ENCODE assay signal across 7 cellular contexts in the genomic region with DNA sequence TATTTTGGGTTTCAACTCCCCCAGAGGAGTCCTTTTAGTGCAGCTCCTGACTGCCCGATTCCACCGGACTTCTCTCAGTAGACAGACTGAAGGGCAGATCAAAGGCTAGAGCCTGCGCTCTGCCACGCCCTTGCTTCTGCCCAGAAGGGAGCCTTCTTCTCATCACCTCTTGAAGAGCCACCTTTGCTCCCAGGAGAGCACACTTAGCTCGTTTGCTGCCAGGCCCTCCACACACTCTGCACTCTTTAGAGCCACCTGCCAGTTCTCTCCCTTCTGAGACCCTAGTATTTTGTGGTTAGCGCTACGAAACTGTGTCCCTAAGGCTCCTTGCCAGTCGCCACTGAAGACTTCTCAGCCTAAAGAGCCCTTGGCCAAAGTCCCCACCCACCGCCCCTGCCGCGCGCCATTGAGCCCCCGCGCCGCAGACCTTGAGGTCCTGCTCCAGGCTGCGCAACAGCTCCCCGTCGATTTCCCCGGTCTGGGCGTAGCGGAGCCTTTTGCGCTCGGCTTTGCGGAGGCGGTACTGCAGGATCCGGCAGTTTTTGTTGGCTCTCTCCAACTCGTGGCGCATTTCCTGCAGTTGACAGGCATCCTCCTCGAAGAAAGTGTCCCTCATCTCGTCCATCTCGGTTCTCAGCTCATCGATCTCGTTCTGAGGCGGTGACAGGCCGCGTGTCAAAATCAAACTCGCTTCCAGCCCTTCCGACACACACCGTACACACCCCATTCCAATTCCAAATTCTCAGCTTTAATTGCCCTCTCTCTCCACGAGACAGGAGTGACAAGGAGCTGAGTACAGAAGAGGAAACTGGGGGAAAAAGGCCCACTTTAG. TPM values are rescaled to one million over a fixed set of nuclear protein-coding genes. Genes with fewer than 3 reads are reported as not detected.
DNase-seq lines count a peak whose midpoint lies in the region; ATAC-seq and TF ChIP-seq lines count a peak whose summit lies in the region.

No MANE protein-coding gene starts in this region.

- no peak for TF ChIP-seq CTCF in endodermal cell (conservative IDR thresholded peaks at IDR 0.05)

- no peak for ATAC-seq in GM18505 (IDR thresholded peaks at IDR 0.05; ENCODE audit: unreplicated experiment)

- H3K4me1 ChIP-seq in HUES48 (ENCODE audit: control insufficient read depth, insufficient read depth, low read length) (peaks cover 12% of the 10 kb centered on the region), endodermal cell (ENCODE audit: control insufficient read depth, insufficient read depth, low read length) (no peaks in the 10 kb centered on the region), mucosa of rectum (ENCODE audit: control insufficient read depth in 2 of 2, insufficient read depth in 2 of 2, low read length in 2 of 2) (peaks cover 0 to 6% of the 10 kb centered on the region in 2 donors), stomach smooth muscle (ENCODE audit: control insufficient read depth, insufficient read depth, low read length) (peaks cover 6% of the 10 kb centered on the region)

- peak overlapping the region; percentile 53 for H3K27ac Mint-ChIP-seq in activated CD4-positive, alpha-beta memory T cell treated with anti-CD3 and anti-CD28 coated beads for 36 hours
- H3K27ac Mint-ChIP-seq in endodermal cell = no peak overlapping the region

- POLR2A ChIA-PET in activated CD4-positive, alpha-beta memory T cell treated with anti-CD3 and anti-CD28 coated beads for 36 hours (lab: Charles Lee) = interaction anchor here (0.8 to 2.9 kb wide), 4 partner anchors 12 to 248 kb away, joined by 3 to 21 read pairs (median 8); partner anchors contain the start of gene RNF146

- CTCF ChIA-PET in activated CD4-positive, alpha-beta memory T cell treated with anti-CD3 and anti-CD28 coated beads for 36 hours (lab: Charles Lee) = interaction anchor here (0.6 to 9.4 kb wide), 14 partner anchors 8 to 842 kb away, joined by 3 to 163 read pairs (median 18); partner anchors contain the start of genes ECHDC1 and RNF146

- H3K9ac ChIP-seq in HUES48 (ENCODE audit: low read depth, low read length) (no peak overlapping the region), endodermal cell (ENCODE audit: extremely low read depth, low read length, poor library complexity, severe bottlenecking) (no peak overlapping the region), mucosa of rectum (ENCODE audit: low read depth in 1 of 2, low read length in 2 of 2) (no peak overlapping the region), stomach smooth muscle (ENCODE audit: low read length in 2 of 2) (peak overlapping the region; percentile 6 to 13)

- H3K27me3 ChIP-seq in HUES48 (ENCODE audit: control insufficient read depth, insufficient read depth, low read length) = peaks cover 39% of the 10 kb centered on the region
- H3K27me3 ChIP-seq in endodermal cell (ENCODE audit: control insufficient read depth, insufficient read depth, low read length, poor library complexity, severe bottlenecking) = peaks cover 49% of the 10 kb centered on the region
- peaks cover 30 to 43% of the 10 kb centered on the region in 2 donors for H3K27me3 ChIP-seq in mucosa of rectum (ENCODE audit: control insufficient read depth in 2 of 2, insufficient read depth in 2 of 2, low read length in 2 of 2)
- peaks cover 13 to 23% of the 10 kb centered on the region in 2 donors for H3K27me3 ChIP-seq in stomach smooth muscle (ENCODE audit: control insufficient read depth in 1 of 2, insufficient read depth in 2 of 2, low read length in 2 of 2)

- peak overlapping the region; percentile 81 for H3K4me3 ChIP-seq in HUES48 (ENCODE audit: low read depth, low read length)
- H3K4me3 ChIP-seq in endodermal cell (ENCODE audit: low read length) = peak overlapping the region; percentile 78
- H3K4me3 ChIP-seq in mucosa of rectum (ENCODE audit: low read length in 2 of 2) = peak overlapping the region; percentile 31 to 68
- H3K4me3 ChIP-seq in stomach smooth muscle (ENCODE audit: low read length in 2 of 2) = peak overlapping the region; percentile 75 to 78

- peaks cover 6% of the 10 kb centered on the region for H3K27me3 Mint-ChIP-seq in activated CD4-positive, alpha-beta memory T cell treated with anti-CD3 and anti-CD28 coated beads for 36 hours
- H3K27me3 Mint-ChIP-seq in endodermal cell (ENCODE audit: insufficient read depth) = peaks cover 64% of the 10 kb centered on the region

- DNase-seq in activated CD4-positive, alpha-beta memory T cell treated with anti-CD3 and anti-CD28 coated beads for 36 hours = peak; percentile 80
- DNase-seq in endodermal cell (peak; percentile 89), COLO829 (ENCODE audit: low spot score) (no peak)

- H3K36me3 Mint-ChIP-seq in activated CD4-positive, alpha-beta memory T cell treated with anti-CD3 and anti-CD28 coated beads for 36 hours = peaks cover 15% of the 10 kb centered on the region
- no peaks in the 10 kb centered on the region for H3K36me3 Mint-ChIP-seq in endodermal cell (ENCODE audit: low read depth)

- no peak for TF ChIP-seq POLR2A in GM18505 (IDR thresholded peaks at IDR 0.05; ENCODE audit: borderline replicate concordance, extremely low read depth, insufficient read depth, insufficient read length)

- 6 to 14% methylated on average over 32 to 40 of the region's 40 CpGs for WGBS in endodermal cell (ENCODE audit: insufficient coverage in 1 of 2, insufficient read length in 1 of 2), 2 experiments

- H3K4me1 Mint-ChIP-seq in activated CD4-positive, alpha-beta memory T cell treated with anti-CD3 and anti-CD28 coated beads for 36 hours (ENCODE audit: low read depth) = peaks cover 32% of the 10 kb centered on the region
- H3K4me1 Mint-ChIP-seq in endodermal cell = peaks cover 21% of the 10 kb centered on the region

- H3K9me3 ChIP-seq in HUES48 (ENCODE audit: control insufficient read depth, insufficient read depth, low read length) (no peaks in the 10 kb centered on the region), endodermal cell (ENCODE audit: control insufficient read depth, low read length) (no peaks in the 10 kb centered on the region), mucosa of rectum (ENCODE audit: control insufficient read depth in 2 of 2, low read length in 2 of 2) (no peaks in the 10 kb centered on the region), stomach smooth muscle (ENCODE audit: control insufficient read depth in 2 of 2, low read length in 2 of 2) (no peaks in the 10 kb centered on the region)

- no peak overlapping the region for H3K27ac ChIP-seq in HUES48 (ENCODE audit: low read depth, low read length)
- H3K27ac ChIP-seq in endodermal cell (ENCODE audit: low read depth, low read length) = no peak overlapping the region
- H3K27ac ChIP-seq in mucosa of rectum (ENCODE audit: low read depth in 2 of 2, low read length in 2 of 2) = no peak overlapping the region
- no peak overlapping the region for H3K27ac ChIP-seq in stomach smooth muscle (ENCODE audit: low read length)

- H3K4me3 Mint-ChIP-seq in activated CD4-positive, alpha-beta memory T cell treated with anti-CD3 and anti-CD28 coated beads for 36 hours = peak overlapping the region; percentile 85
- peak overlapping the region; percentile 69 for H3K4me3 Mint-ChIP-seq in endodermal cell

- no peaks in the 10 kb centered on the region for H3K9me3 Mint-ChIP-seq in activated CD4-positive, alpha-beta memory T cell treated with anti-CD3 and anti-CD28 coated beads for 36 hours
- no peaks in the 10 kb centered on the region for H3K9me3 Mint-ChIP-seq in endodermal cell

- intact Hi-C loops in activated CD4-positive, alpha-beta memory T cell treated with anti-CD3 and anti-CD28 coated beads for 36 hours (cut with micrococcal nuclease) = loop anchor here (1.0 to 10.0 kb wide), 5 partner anchors 94 to 1978 kb away; partner anchors contain the start of gene RNF146

- H3K36me3 ChIP-seq in HUES48 (ENCODE audit: control insufficient read depth, insufficient read depth, low read length) (peaks cover 41% of the 10 kb centered on the region), endodermal cell (ENCODE audit: control insufficient read depth, insufficient read depth, low read length) (no peaks in the 10 kb centered on the region), mucosa of rectum (ENCODE audit: control insufficient read depth in 2 of 2, insufficient read depth in 2 of 2, low read length in 2 of 2) (no peaks in the 10 kb centered on the region), stomach smooth muscle (ENCODE audit: control insufficient read depth in 2 of 2, insufficient read depth in 2 of 2, low read length in 2 of 2) (no peaks in the 10 kb centered on the region)

RNA-seq across cellular contexts. Expression of gene KIAA0408, which starts 55.4 kb away (rescaled TPM):
- 1 to 10 TPM; 6.0 to 6.5 TPM for total RNA-seq in activated CD4-positive, alpha-beta memory T cell treated with anti-CD3 and anti-CD28 coated beads for 36 hours
- under 1 TPM; 0.64 to 0.84 TPM for total RNA-seq in endodermal cell
- 18.0 TPM for polyA plus RNA-seq in endodermal cell (2013, experiment 1 of 2)
- polyA plus RNA-seq in endodermal cell (2013, experiment 2 of 2) = 16.9 TPM

Comparison
In these comparisons a context has a peak if more than half of its experiments do, and no peak if none do; other contexts are left out.
1. H3K9ac ChIP-seq: peak in stomach smooth muscle (2 of 2); none in HUES48 (single experiment), endodermal cell (single experiment) and mucosa of rectum (0 of 2).
2. Peak in every context shown above with its lines, with median percentiles within 50 percentile points of each other: H3K4me3 ChIP-seq.